ENCODE assay signal across 16 cellular contexts in genomic region chr15:95068847-95069518, GRCh38.
DNase-seq lines count a peak whose midpoint lies in the region; ATAC-seq and TF ChIP-seq lines count a peak whose summit lies in the region.
"Had no signal": no experiment of that assay in that cellular context is flagged by ENCODE, and none has a peak within 500 bp of the region (broad histone marks: within the 10 kb centered on the region; RNA-seq: fewer than 3 reads in every experiment).

No MANE protein-coding gene starts in this region.

- H3K4me1 Mint-ChIP-seq in T-cell, result no peaks in the 10 kb centered on the region

- CTCF ChIA-PET in T-cell (lab: Charles Lee), result no interaction called here

- peak in 3 of 4 donors; percentile 83 to 94 (median 89) for ATAC-seq in psoas muscle
- ATAC-seq in Right ventricle myocardium inferior, result no peak
- ATAC-seq in GM21528 (IDR thresholded peaks at IDR 0.05; ENCODE audit: low FRiP score, unreplicated experiment), result no peak
- no peak for ATAC-seq in T-cell (replicated peaks in 1 of 4)
- ATAC-seq: Panc1 had no signal

- DNase-seq in ascending aorta (ENCODE audit: low spot score in 2 of 2) (no peak), fibroblast of gingiva (ENCODE audit: low read depth) (peak; percentile 10), psoas muscle (peak; percentile 27 to 61), SKM-1 (lab: John Stamatoyannopoulos, UW; ENCODE audit: unreplicated experiment) (no peak), Right ventricle myocardium inferior (ENCODE audit: missing footprints) (no peak), T-cell (no peak)
- DNase-seq: ACHN, GOT3, Karpas-422, NCI-H1417 treated with DMSO at 0.1 percent for 48 hours, NCI-H1930, NCI-H2171, NCI-H526 treated with DMSO at 0.1 percent for 48 hours had no signal

- H3K9me3 ChIP-seq in ascending aorta, result no peaks in the 10 kb centered on the region
- H3K9me3 ChIP-seq in psoas muscle, result no peaks in the 10 kb centered on the region

- H3K4me3 Mint-ChIP-seq in T-cell, result no peak overlapping the region

- H3K4me3 ChIP-seq in ascending aorta (no peak overlapping the region), psoas muscle (no peak overlapping the region)

- H3K9me3 Mint-ChIP-seq in T-cell, result peaks cover 6 to 13% (median 12%) of the 10 kb centered on the region in 3 donors

- POLR2A ChIA-PET in T-cell (lab: Charles Lee), result no interaction called here

- H3K27me3 Mint-ChIP-seq in T-cell, result no peaks in the 10 kb centered on the region

- H3K4me1 ChIP-seq in ascending aorta (peaks cover 0 to 16% of the 10 kb centered on the region in 2 donors), psoas muscle (peaks cover 14% of the 10 kb centered on the region)

- no peaks in the 10 kb centered on the region for H3K27me3 ChIP-seq in ascending aorta
- no peaks in the 10 kb centered on the region for H3K27me3 ChIP-seq in psoas muscle (ENCODE audit: insufficient read depth in 3 of 3, low read length in 2 of 3)

- H3K27ac ChIP-seq in ascending aorta (peak overlapping the region; percentile 57 to 65), psoas muscle (peak overlapping the region; percentile 21)
- H3K27ac ChIP-seq: C4-2B had no signal

- 30 to 40% (median 30%) methylated on average over 7 of the region's 7 CpGs for WGBS in psoas muscle, 3 donors

- intact Hi-C loops in ascending aorta (cut with DNase I), result no loop called here
- intact Hi-C loops in psoas muscle (cut with DNase I), result no loop called here
- intact Hi-C loops in Right ventricle myocardium inferior (cut with DNase I), result no loop called here

- H3K36me3 Mint-ChIP-seq in T-cell, result no peaks in the 10 kb centered on the region

- TF ChIP-seq CTCF in ascending aorta (IDR thresholded peaks at IDR 0.05), result no peak
- TF ChIP-seq CTCF in psoas muscle (IDR thresholded peaks at IDR 0.05), result no peak

- no peak overlapping the region for H3K27ac Mint-ChIP-seq in T-cell

- H3K36me3 ChIP-seq in ascending aorta, result no peaks in the 10 kb centered on the region
- no peaks in the 10 kb centered on the region for H3K36me3 ChIP-seq in psoas muscle (ENCODE audit: insufficient read depth in 1 of 2, low read depth in 1 of 2)

Comparison
In these comparisons a context has a peak if more than half of its experiments do, and no peak if none do; other contexts are left out.
1. DNase-seq: peak in fibroblast of gingiva (single experiment) and psoas muscle (2 of 2); none in ascending aorta (0 of 2), SKM-1 (single experiment), Right ventricle myocardium inferior (single experiment) and T-cell (0 of 34).
2. ATAC-seq: peak in psoas muscle (3 of 4); none in Right ventricle myocardium inferior (single experiment), GM21528 (single experiment) and T-cell (0 of 4).